Comparison of ENCODE assay signal across 1 cellular context in the genomic region with DNA sequence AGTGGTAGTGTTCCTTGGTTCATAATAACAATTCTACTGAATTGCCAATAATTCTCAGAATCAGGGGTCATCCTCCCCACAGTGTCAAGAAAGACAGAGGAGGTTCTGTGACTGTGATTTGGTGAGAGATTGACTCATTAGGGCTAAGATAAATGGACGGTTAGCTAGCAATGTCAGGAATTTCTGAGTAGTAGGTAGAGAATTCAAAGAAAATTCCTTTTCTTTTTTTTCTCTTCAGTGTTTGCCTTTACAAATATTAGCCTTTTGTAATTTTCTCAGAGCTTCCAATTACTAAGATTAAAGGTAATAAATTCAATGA.
TF ChIP-seq lines count a peak whose summit lies in the region.

No MANE protein-coding gene starts in this region.

TF ChIP-seq in A549, 52 proteins besides CTCF, POLR2A, EP300 and RAD21 (continued from another document):
- TF ChIP-seq ZNF302 (CRISPR knock-in tag; IDR thresholded peaks at IDR 0.05) = no peak
- TF ChIP-seq, protein P1, sequence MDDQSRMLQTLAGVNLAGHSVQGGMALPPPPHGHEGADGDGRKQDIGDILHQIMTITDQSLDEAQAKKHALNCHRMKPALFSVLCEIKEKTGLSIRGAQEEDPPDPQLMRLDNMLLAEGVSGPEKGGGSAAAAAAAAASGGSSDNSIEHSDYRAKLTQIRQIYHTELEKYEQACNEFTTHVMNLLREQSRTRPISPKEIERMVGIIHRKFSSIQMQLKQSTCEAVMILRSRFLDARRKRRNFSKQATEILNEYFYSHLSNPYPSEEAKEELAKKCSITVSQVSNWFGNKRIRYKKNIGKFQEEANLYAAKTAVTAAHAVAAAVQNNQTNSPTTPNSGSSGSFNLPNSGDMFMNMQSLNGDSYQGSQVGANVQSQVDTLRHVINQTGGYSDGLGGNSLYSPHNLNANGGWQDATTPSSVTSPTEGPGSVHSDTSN (IDR thresholded peaks at IDR 0.05) = no peak
- no peak for TF ChIP-seq CBX2 (IDR thresholded peaks at IDR 0.05; ENCODE audit: borderline replicate concordance, low read depth)
- TF ChIP-seq CEBPB (IDR thresholded peaks at IDR 0.05) = peak in 1 of 2 experiments; percentile 56; a peak in 1 of 4 replicates
- TF ChIP-seq, protein P2, sequence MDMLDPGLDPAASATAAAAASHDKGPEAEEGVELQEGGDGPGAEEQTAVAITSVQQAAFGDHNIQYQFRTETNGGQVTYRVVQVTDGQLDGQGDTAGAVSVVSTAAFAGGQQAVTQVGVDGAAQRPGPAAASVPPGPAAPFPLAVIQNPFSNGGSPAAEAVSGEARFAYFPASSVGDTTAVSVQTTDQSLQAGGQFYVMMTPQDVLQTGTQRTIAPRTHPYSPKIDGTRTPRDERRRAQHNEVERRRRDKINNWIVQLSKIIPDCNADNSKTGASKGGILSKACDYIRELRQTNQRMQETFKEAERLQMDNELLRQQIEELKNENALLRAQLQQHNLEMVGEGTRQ (IDR thresholded peaks at IDR 0.05) = no peak
- no peak for TF ChIP-seq MAFK (IDR thresholded peaks at IDR 0.05; ENCODE audit: partially characterized antibody)
- TF ChIP-seq, protein P3, sequence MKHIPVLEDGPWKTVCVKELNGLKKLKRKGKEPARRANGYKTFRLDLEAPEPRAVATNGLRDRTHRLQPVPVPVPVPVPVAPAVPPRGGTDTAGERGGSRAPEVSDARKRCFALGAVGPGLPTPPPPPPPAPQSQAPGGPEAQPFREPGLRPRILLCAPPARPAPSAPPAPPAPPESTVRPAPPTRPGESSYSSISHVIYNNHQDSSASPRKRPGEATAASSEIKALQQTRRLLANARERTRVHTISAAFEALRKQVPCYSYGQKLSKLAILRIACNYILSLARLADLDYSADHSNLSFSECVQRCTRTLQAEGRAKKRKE (CRISPR knock-in tag; IDR thresholded peaks at IDR 0.05; ENCODE audit: low read depth) = no peak
- TF ChIP-seq FOSL2 (IDR thresholded peaks at IDR 0.05) = peak; percentile 59; the same call in 1 of the 2 replicates
- TF ChIP-seq FOSL2 (CRISPR knock-in tag; IDR thresholded peaks at IDR 0.05) = peak; percentile 81
- no peak for TF ChIP-seq TFCP2L1 (CRISPR knock-in tag; IDR thresholded peaks at IDR 0.05)
- no peak for TF ChIP-seq HDAC2 (IDR thresholded peaks at IDR 0.05)
- TF ChIP-seq CHD2 (IDR thresholded peaks at IDR 0.05; ENCODE audit: low read length, partially characterized antibody) = no peak
- TF ChIP-seq ESRRA (IDR thresholded peaks at IDR 0.05; ENCODE audit: borderline replicate concordance, low read length) = no peak
- TF ChIP-seq GATA3 (IDR thresholded peaks at IDR 0.05; ENCODE audit: borderline replicate concordance) = peak; percentile 90; the same call in 1 of the 2 replicates
- TF ChIP-seq RNF2 (IDR thresholded peaks at IDR 0.05; ENCODE audit: borderline replicate concordance, low read depth) = no peak
- no peak for TF ChIP-seq RCOR1 (IDR thresholded peaks at IDR 0.05; ENCODE audit: low read depth, low read length)
- peak; percentile 81; the same call in 1 of the 2 replicates for TF ChIP-seq HOXB5 (CRISPR knock-in tag; IDR thresholded peaks at IDR 0.05)
- TF ChIP-seq ZC3H11A (IDR thresholded peaks at IDR 0.05) = no peak
- no peak for TF ChIP-seq KDM5A (IDR thresholded peaks at IDR 0.05)
- no peak for TF ChIP-seq MAZ (IDR thresholded peaks at IDR 0.05; ENCODE audit: borderline replicate concordance, low read depth, low read length)
- no peak for TF ChIP-seq JUN (IDR thresholded peaks at IDR 0.05)
- no peak for TF ChIP-seq SMC3 (IDR thresholded peaks at IDR 0.05)
- no peak for TF ChIP-seq SREBF2 (IDR thresholded peaks at IDR 0.05)
- no peak for TF ChIP-seq CBX8 (IDR thresholded peaks at IDR 0.05)
- TF ChIP-seq, protein P4, sequence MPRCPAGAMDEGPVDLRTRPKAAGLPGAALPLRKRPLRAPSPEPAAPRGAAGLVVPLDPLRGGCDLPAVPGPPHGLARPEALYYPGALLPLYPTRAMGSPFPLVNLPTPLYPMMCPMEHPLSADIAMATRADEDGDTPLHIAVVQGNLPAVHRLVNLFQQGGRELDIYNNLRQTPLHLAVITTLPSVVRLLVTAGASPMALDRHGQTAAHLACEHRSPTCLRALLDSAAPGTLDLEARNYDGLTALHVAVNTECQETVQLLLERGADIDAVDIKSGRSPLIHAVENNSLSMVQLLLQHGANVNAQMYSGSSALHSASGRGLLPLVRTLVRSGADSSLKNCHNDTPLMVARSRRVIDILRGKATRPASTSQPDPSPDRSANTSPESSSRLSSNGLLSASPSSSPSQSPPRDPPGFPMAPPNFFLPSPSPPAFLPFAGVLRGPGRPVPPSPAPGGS (IDR thresholded peaks at IDR 0.05) = no peak
- TF ChIP-seq JUNB (IDR thresholded peaks at IDR 0.05) = peak; percentile 59
- no peak for TF ChIP-seq TP53 (CRISPR knock-in tag; IDR thresholded peaks at IDR 0.05)
- no peak for TF ChIP-seq POLR2AphosphoS2 (conservative IDR thresholded peaks at IDR 0.05; ENCODE audit: low read length)
- TF ChIP-seq NFE2L2 (conservative IDR thresholded peaks at IDR 0.05; ENCODE audit: low read length) = no peak
- TF ChIP-seq HOXB13 (CRISPR knock-in tag; IDR thresholded peaks at IDR 0.05; ENCODE audit: low read depth) = no peak
- TF ChIP-seq CHD4 (IDR thresholded peaks at IDR 0.05; ENCODE audit: borderline replicate concordance) = no peak
- no peak for TF ChIP-seq EHMT2 (IDR thresholded peaks at IDR 0.05; ENCODE audit: low read depth)
